22 cellular contexts compared by ENCODE assay signal in the genomic region with DNA sequence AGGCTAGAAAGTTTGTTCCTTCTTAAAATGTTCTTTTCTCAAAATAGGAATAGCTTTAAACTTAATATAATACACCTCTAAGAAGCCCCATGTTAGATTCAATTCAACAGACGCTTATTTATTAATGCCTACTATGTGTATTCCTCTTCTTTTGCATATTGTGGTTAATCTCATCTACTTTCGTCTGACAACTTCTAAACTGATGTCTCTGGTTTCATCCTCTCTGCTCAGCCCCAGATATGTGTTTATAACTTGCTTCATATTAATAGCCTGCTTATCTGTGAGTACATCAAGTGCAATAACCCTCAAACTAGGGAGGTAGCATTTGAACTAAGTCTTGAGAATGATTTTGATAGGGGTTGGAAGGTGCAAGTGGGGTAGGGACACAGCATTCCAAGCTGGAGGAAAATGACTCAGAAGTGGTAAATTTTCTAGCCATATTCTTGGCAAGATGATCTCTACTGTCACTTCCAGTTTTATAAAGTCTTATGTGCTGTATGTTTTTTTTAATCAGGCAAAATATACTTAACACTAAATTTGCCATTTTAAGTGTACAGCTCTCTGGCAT. TPM values are rescaled to one million over a fixed set of nuclear protein-coding genes. Genes with fewer than 3 reads are reported as not detected.
DNase-seq lines count a peak whose midpoint lies in the region; ATAC-seq and TF ChIP-seq lines count a peak whose summit lies in the region.
"Had no signal": no experiment of that assay in that cellular context is flagged by ENCODE, and none has a peak within 500 bp of the region (broad histone marks: within the 10 kb centered on the region; RNA-seq: fewer than 3 reads in every experiment).

No MANE protein-coding gene starts in this region.

- H3K9ac ChIP-seq in SU-DHL-6 (ENCODE audit: low read length) = no peak overlapping the region
- H3K9ac ChIP-seq: GM23248 had no signal

- no peaks in the 10 kb centered on the region for H4K20me1 ChIP-seq in SU-DHL-6 (ENCODE audit: low read depth, low read length)

- peaks cover 0 to 1% of the 10 kb centered on the region in 2 donors for H3K36me3 Mint-ChIP-seq in activated T-cell treated with anti-CD3 and anti-CD28 coated beads, Interleukin-2, amount 50 U/mL, for 72 hours (ENCODE audit: insufficient read depth in 2 of 2)
- peaks cover 5% of the 10 kb centered on the region for H3K36me3 Mint-ChIP-seq in activated T-cell treated with anti-CD3 and anti-CD28 coated beads, Interleukin-2, amount 50 U/mL, for 4 hours (ENCODE audit: insufficient read depth)
- peaks cover 10% of the 10 kb centered on the region for H3K36me3 Mint-ChIP-seq in progenitor cell of endocrine pancreas (ENCODE audit: insufficient read depth)

- no peak for DNase-seq in activated T-cell treated with anti-CD3 and anti-CD28 coated beads, Interleukin-2, amount 50 U/mL, for 72 hours
- DNase-seq in activated T-cell treated with anti-CD3 and anti-CD28 coated beads, Interleukin-2, amount 50 U/mL, for 4 hours = no peak
- DNase-seq in progenitor cell of endocrine pancreas (ENCODE audit: low spot score, unreplicated experiment) = no peak
- DNase-seq in NCI-H187 (lab: John Stamatoyannopoulos, UW) = no peak
- DNase-seq: activated CD4-positive, alpha-beta memory T cell treated with anti-CD3 and anti-CD28 coated beads, Interleukin-2, amount 10 ng/mL, durations not matched to agents 7 days and 5 days; central memory CD4-positive, alpha-beta T cell; GM23248; islet precursor cell; KBM-7; mammary epithelial cell; naive thymus-derived CD4-positive, alpha-beta T cell; NCI-H1092; NCI-H2081 treated with DMSO at 0.1 percent for 48 hours; RPMI8226; spleen; SW 1271; transverse colon had no signal

- peak overlapping the region; percentile 30 for H3K4me2 ChIP-seq in SU-DHL-6 (ENCODE audit: low read depth, low read length, poor library complexity, severe bottlenecking)

- H3K27me3 ChIP-seq in SU-DHL-6 (ENCODE audit: low read length) = no peaks in the 10 kb centered on the region
- H3K27me3 ChIP-seq: transverse colon had no signal

- TF ChIP-seq CTCF in SU-DHL-6 (IDR thresholded peaks at IDR 0.05; ENCODE audit: insufficient read depth, low read length, poor library complexity, severe bottlenecking) (no peak), progenitor cell of endocrine pancreas (IDR thresholded peaks at IDR 0.05; ENCODE audit: unreplicated experiment) (no peak)

- H3K36me3 ChIP-seq in SU-DHL-6 (ENCODE audit: low read length) = no peaks in the 10 kb centered on the region
- H3K36me3 ChIP-seq: transverse colon had no signal

- H3K9me2 ChIP-seq in SU-DHL-6 (replicated peaks; ENCODE audit: insufficient read depth, low read length) = no peaks in the 10 kb centered on the region

- 0 out of 2 replicates have a peak, but pooled peaks cover 5% of the 10 kb centered on the region for H3K79me2 ChIP-seq in SU-DHL-6 (ENCODE audit: insufficient read depth, low read length)

- H2AFZ ChIP-seq in SU-DHL-6 (ENCODE audit: low read depth, low read length, severe bottlenecking) = no peak overlapping the region
- H2AFZ ChIP-seq: GM23248 had no signal

- H3K9me3 Mint-ChIP-seq in activated T-cell treated with anti-CD3 and anti-CD28 coated beads, Interleukin-2, amount 50 U/mL, for 72 hours = no peaks in the 10 kb centered on the region
- no peaks in the 10 kb centered on the region for H3K9me3 Mint-ChIP-seq in activated T-cell treated with anti-CD3 and anti-CD28 coated beads, Interleukin-2, amount 50 U/mL, for 4 hours
- H3K9me3 Mint-ChIP-seq in progenitor cell of endocrine pancreas (ENCODE audit: low read depth) = no peaks in the 10 kb centered on the region
- H3K9me3 Mint-ChIP-seq: activated CD4-positive, alpha-beta memory T cell treated with anti-CD3 and anti-CD28 coated beads, Interleukin-2, amount 10 ng/mL, durations not matched to agents 7 days and 5 days had no signal

- H3K27ac ChIP-seq in SU-DHL-6 (ENCODE audit: low read depth, low read length) = 0 out of 2 replicates have a peak overlapping the region, but pooled peaks have one; percentile 23
- H3K27ac ChIP-seq: GM23248, spleen, transverse colon had no signal

- H3F3A ChIP-seq in SU-DHL-6 (ENCODE audit: insufficient read depth) = no peaks in the 10 kb centered on the region

- peak overlapping the region; percentile 75 for H3K27ac Mint-ChIP-seq in activated T-cell treated with anti-CD3 and anti-CD28 coated beads, Interleukin-2, amount 50 U/mL, for 72 hours
- H3K27ac Mint-ChIP-seq in progenitor cell of endocrine pancreas = peak overlapping the region; percentile 8
- H3K27ac Mint-ChIP-seq: activated CD4-positive, alpha-beta memory T cell treated with anti-CD3 and anti-CD28 coated beads, Interleukin-2, amount 10 ng/mL, durations not matched to agents 7 days and 5 days had no signal

- peaks cover 32% of the 10 kb centered on the region for H3K27me3 Mint-ChIP-seq in activated T-cell treated with anti-CD3 and anti-CD28 coated beads, Interleukin-2, amount 50 U/mL, for 72 hours (ENCODE audit: low read depth)
- no peaks in the 10 kb centered on the region for H3K27me3 Mint-ChIP-seq in activated T-cell treated with anti-CD3 and anti-CD28 coated beads, Interleukin-2, amount 50 U/mL, for 4 hours (ENCODE audit: low read depth)
- H3K27me3 Mint-ChIP-seq in progenitor cell of endocrine pancreas = no peaks in the 10 kb centered on the region
- H3K27me3 Mint-ChIP-seq: activated CD4-positive, alpha-beta memory T cell treated with anti-CD3 and anti-CD28 coated beads, Interleukin-2, amount 10 ng/mL, durations not matched to agents 7 days and 5 days; naive thymus-derived CD4-positive, alpha-beta T cell had no signal

- H3K4me3 Mint-ChIP-seq in activated T-cell treated with anti-CD3 and anti-CD28 coated beads, Interleukin-2, amount 50 U/mL, for 72 hours = no peak overlapping the region
- H3K4me3 Mint-ChIP-seq in activated T-cell treated with anti-CD3 and anti-CD28 coated beads, Interleukin-2, amount 50 U/mL, for 4 hours = no peak overlapping the region
- H3K4me3 Mint-ChIP-seq in progenitor cell of endocrine pancreas (ENCODE audit: low read depth) = no peak overlapping the region
- H3K4me3 Mint-ChIP-seq: activated CD4-positive, alpha-beta memory T cell treated with anti-CD3 and anti-CD28 coated beads, Interleukin-2, amount 10 ng/mL, durations not matched to agents 7 days and 5 days; CD14-positive monocyte; naive thymus-derived CD4-positive, alpha-beta T cell had no signal

- peaks cover 13% of the 10 kb centered on the region for H3K4me1 Mint-ChIP-seq in activated T-cell treated with anti-CD3 and anti-CD28 coated beads, Interleukin-2, amount 50 U/mL, for 72 hours (ENCODE audit: low read depth)
- peaks cover 18% of the 10 kb centered on the region for H3K4me1 Mint-ChIP-seq in activated T-cell treated with anti-CD3 and anti-CD28 coated beads, Interleukin-2, amount 50 U/mL, for 4 hours (ENCODE audit: low read depth)
- no peaks in the 10 kb centered on the region for H3K4me1 Mint-ChIP-seq in progenitor cell of endocrine pancreas (ENCODE audit: low read depth)
- H3K4me1 Mint-ChIP-seq: CD14-positive monocyte had no signal

- H3K9me3 ChIP-seq in SU-DHL-6 (ENCODE audit: insufficient read depth, low read length) = no peaks in the 10 kb centered on the region
- H3K9me3 ChIP-seq: spleen, transverse colon had no signal

- no peak for ATAC-seq in activated T-cell treated with anti-CD3 and anti-CD28 coated beads, Interleukin-2, amount 50 U/mL, for 72 hours (replicated peaks in 1 of 2)
- ATAC-seq in activated T-cell treated with anti-CD3 and anti-CD28 coated beads, Interleukin-2, amount 50 U/mL, for 4 hours = no peak
- ATAC-seq in HG02852 (IDR thresholded peaks at IDR 0.05; ENCODE audit: unreplicated experiment) = peak; percentile 41
- ATAC-seq in GM19328 (IDR thresholded peaks at IDR 0.05; ENCODE audit: unreplicated experiment) = no peak
- no peak for ATAC-seq in GM21526 (IDR thresholded peaks at IDR 0.05; ENCODE audit: low FRiP score, unreplicated experiment)
- ATAC-seq: naive thymus-derived CD4-positive, alpha-beta T cell had no signal

- H3K4me3 ChIP-seq in SU-DHL-6 (ENCODE audit: insufficient read depth, low read length, poor library complexity, severe bottlenecking) = no peak overlapping the region
- H3K4me3 ChIP-seq: GM23248, spleen, transverse colon had no signal

RNA-seq across cellular contexts. Expression of gene STK26, which starts 37.0 kb away (rescaled TPM):
- 10 to 100 TPM; 57.9 to 73.4 TPM for total RNA-seq in activated T-cell treated with anti-CD3 and anti-CD28 coated beads, Interleukin-2, amount 50 U/mL, for 72 hours
- total RNA-seq in activated T-cell treated with anti-CD3 and anti-CD28 coated beads, Interleukin-2, amount 50 U/mL, for 4 hours = 10 to 100 TPM; 42.7 to 51.9 (median 50.7) TPM
- 65.2 and 69.7 TPM in 2 replicates for total RNA-seq in progenitor cell of endocrine pancreas
